Comparison of ENCODE assay signal across 29 cellular contexts in genomic region chr6:51657491-51657890, GRCh38.
"Had no signal": no experiment of that assay in that cellular context is flagged by ENCODE, and none has a peak within 500 bp of the region (broad histone marks: within the 10 kb centered on the region; RNA-seq: fewer than 3 reads in every experiment).

No MANE protein-coding gene starts in this region.

- H3K27me3 ChIP-seq: neural progenitor cell, ovary, right lobe of liver, sigmoid colon, suprapubic skin, testis, tibial artery, transverse colon, upper lobe of right lung, uterus had no signal

- H3K9me3 Mint-ChIP-seq: nephron; neural progenitor cell; stimulated activated naive CD8-positive, alpha-beta T cell treated with anti-CD3 and anti-CD28 coated beads, Interleukin-15, amount 100 ng/mL, for 72 hours; type B pancreatic cell had no signal

- H3K27ac Mint-ChIP-seq: natural killer cell; nephron; neural progenitor cell; progenitor cell of endocrine pancreas; stimulated activated memory B cell treated with anti-CD40 and anti-IgM and Interleukin-4, amounts not matched to agents 10 μg/mL and 1 μg/mL and 100 μg/mL, for 72 hours; stimulated activated naive CD8-positive, alpha-beta T cell treated with anti-CD3 and anti-CD28 coated beads, Interleukin-15, amount 100 ng/mL, for 72 hours; type B pancreatic cell had no signal

- H3K27ac ChIP-seq: neural progenitor cell, ovary, parathyroid adenoma, psoas muscle, right lobe of liver, sigmoid colon, suprapubic skin, testis, tibial artery, transverse colon, upper lobe of right lung, uterus had no signal

- H3K9me3 ChIP-seq: ovary, psoas muscle, right lobe of liver, sigmoid colon, suprapubic skin, testis, tibial artery, transverse colon, upper lobe of right lung, uterus had no signal

- FAIRE-seq: small intestine had no signal

- H3K36me3 Mint-ChIP-seq: natural killer cell; neural progenitor cell; stimulated activated memory B cell treated with anti-CD40 and anti-IgM and Interleukin-4, amounts not matched to agents 10 μg/mL and 1 μg/mL and 100 μg/mL, for 72 hours; type B pancreatic cell had no signal

- H2AFZ ChIP-seq: neural progenitor cell, parathyroid adenoma had no signal

- H3K4me3 ChIP-seq: neural progenitor cell, ovary, psoas muscle, right lobe of liver, sigmoid colon, suprapubic skin, testis, tibial artery, transverse colon, upper lobe of right lung, uterus had no signal

- H3K4me1 ChIP-seq: neural progenitor cell, parathyroid adenoma, psoas muscle, right lobe of liver, sigmoid colon, suprapubic skin, testis, tibial artery, transverse colon, upper lobe of right lung, uterus had no signal

- H3K36me3 ChIP-seq: neural progenitor cell, ovary, right lobe of liver, sigmoid colon, suprapubic skin, tibial artery, transverse colon, upper lobe of right lung, uterus had no signal

- ATAC-seq: natural killer cell; psoas muscle; right cardiac atrium; right lobe of liver; stimulated activated memory B cell treated with anti-CD40 and anti-IgM and Interleukin-4, amounts not matched to agents 10 μg/mL and 1 μg/mL and 100 μg/mL, for 72 hours; stimulated activated naive CD8-positive, alpha-beta T cell treated with anti-CD3 and anti-CD28 coated beads, Interleukin-15, amount 100 ng/mL, for 72 hours; stimulated activated naive CD8-positive, alpha-beta T cell treated with anti-CD3 and anti-CD28 coated beads, Interleukin-15, Interleukin-2, amounts not matched to agents 100 U/mL and 50 U/mL, for 24 hours; upper lobe of right lung had no signal

- H3K9ac ChIP-seq: neural progenitor cell, parathyroid adenoma had no signal

- DNase-seq: natural killer cell; occipital lobe; ovary; posterior cingulate gyrus; psoas muscle; right cardiac atrium; right lobe of liver; sigmoid colon; small intestine; stimulated activated CD4-positive, alpha-beta T cell treated with anti-CD3 and anti-CD28 coated beads, Interleukin-15, amount 100 ng/mL, for 24 hours; stimulated activated CD4-positive, alpha-beta T cell treated with anti-CD3 and anti-CD28 coated beads, Interleukin-2, amount 100 ng/mL, for 24 hours; stimulated activated CD4-positive, alpha-beta T cell treated with anti-CD3 and anti-CD28 coated beads, Interleukin-2, amount 100 ng/mL, for 48 hours; stimulated activated CD4-positive, alpha-beta T cell treated with anti-CD3 and anti-CD28 coated beads, Interleukin-4, amount 100 ng/mL, for 24 hours; stimulated activated naive CD4-positive, alpha-beta T cell; stimulated activated naive CD8-positive, alpha-beta T cell treated with anti-CD3 and anti-CD28 coated beads, Interleukin-15, amount 100 ng/mL, for 72 hours; stimulated activated naive CD8-positive, alpha-beta T cell treated with anti-CD3 and anti-CD28 coated beads, Interleukin-15, Interleukin-2, amounts not matched to agents 100 U/mL and 50 U/mL, for 24 hours; substantia nigra; testis; tibial artery; transverse colon; upper lobe of right lung; uterus had no signal

- H3K79me2 ChIP-seq: parathyroid adenoma had no signal

- H3K4me1 Mint-ChIP-seq: natural killer cell; nephron; neural progenitor cell; stimulated activated memory B cell treated with anti-CD40 and anti-IgM and Interleukin-4, amounts not matched to agents 10 μg/mL and 1 μg/mL and 100 μg/mL, for 72 hours; stimulated activated naive CD8-positive, alpha-beta T cell treated with anti-CD3 and anti-CD28 coated beads, Interleukin-15, amount 100 ng/mL, for 72 hours had no signal

- H3K4me3 Mint-ChIP-seq: natural killer cell; nephron; neural progenitor cell; stimulated activated memory B cell treated with anti-CD40 and anti-IgM and Interleukin-4, amounts not matched to agents 10 μg/mL and 1 μg/mL and 100 μg/mL, for 72 hours; stimulated activated naive CD8-positive, alpha-beta T cell treated with anti-CD3 and anti-CD28 coated beads, Interleukin-15, amount 100 ng/mL, for 72 hours; type B pancreatic cell had no signal

- H3K4me2 ChIP-seq: neural progenitor cell had no signal
